In genomic region chr4:85964298-85964697, GRCh38 we compare ENCODE assay signal across 15 cellular contexts.
DNase-seq lines count a peak whose midpoint lies in the region; ATAC-seq, FAIRE-seq and TF ChIP-seq lines count a peak whose summit lies in the region.
"Had no signal": no experiment of that assay in that cellular context is flagged by ENCODE, and none has a peak within 500 bp of the region (broad histone marks: within the 10 kb centered on the region; RNA-seq: fewer than 3 reads in every experiment).

No MANE protein-coding gene starts in this region.

- H3K36me3 ChIP-seq in RWPE2 (ENCODE audit: low read depth): no peaks in the 10 kb centered on the region
- H3K36me3 ChIP-seq in small intestine (ENCODE audit: control insufficient read depth in 2 of 2, insufficient read depth in 2 of 2, low read length in 2 of 2): no peaks in the 10 kb centered on the region
- H3K36me3 ChIP-seq in H7 (replicated peaks; ENCODE audit: control insufficient read depth, insufficient read depth, low read length): no peaks in the 10 kb centered on the region
- H3K36me3 ChIP-seq: upper lobe of left lung had no signal

- DNase-seq in NCI-H2227 treated with DMSO at 0.1 percent for 48 hours (lab: John Stamatoyannopoulos, UW) (peak; percentile 2), NCI-H2227 (lab: John Stamatoyannopoulos, UW; ENCODE audit: unreplicated experiment) (no peak), RWPE2 (ENCODE audit: low spot score) (no peak), glomerular visceral epithelial cell (ENCODE audit: extremely low spot score) (peak; percentile 33), small intestine (peak; percentile 35), cerebellar cortex (ENCODE audit: low spot score) (no peak), NCI-H1417 treated with DMSO at 0.1 percent for 48 hours (lab: John Stamatoyannopoulos, UW) (no peak), H7 (no peak)
- DNase-seq: activated CD8-positive, alpha-beta T cell treated with anti-CD3 and anti-CD28 coated beads, Interleukin-2, amount 10 ng/mL, durations not matched to agents 7 days and 5 days; activated naive CD4-positive, alpha-beta T cell treated with anti-CD3 and anti-CD28 coated beads, Interleukin-2, amount 10 ng/mL, durations not matched to agents 7 days and 5 days; DMS79; islet precursor cell; NCI-H2081 treated with DMSO at 0.1 percent for 48 hours; upper lobe of left lung had no signal

- H3K4me3 ChIP-seq in RWPE2 (ENCODE audit: severe bottlenecking) (no peak overlapping the region), small intestine (ENCODE audit: low read depth in 1 of 2, low read length in 2 of 2) (no peak overlapping the region), H7 (ENCODE audit: insufficient read depth, low read depth, low read length) (no peak overlapping the region)
- H3K4me3 ChIP-seq: K562, upper lobe of left lung had no signal

- no peaks in the 10 kb centered on the region for H3K4me1 ChIP-seq in RWPE2 (ENCODE audit: insufficient read depth, poor library complexity, severe bottlenecking)
- H3K4me1 ChIP-seq in small intestine (ENCODE audit: control insufficient read depth in 2 of 2, insufficient read depth in 1 of 2, low read depth in 1 of 2, low read length in 1 of 2): no peaks in the 10 kb centered on the region

- H3K9me3 ChIP-seq in RWPE2 (ENCODE audit: severe bottlenecking): no peaks in the 10 kb centered on the region
- no peaks in the 10 kb centered on the region for H3K9me3 ChIP-seq in small intestine (ENCODE audit: control insufficient read depth, low read depth)
- H3K9me3 ChIP-seq: upper lobe of left lung had no signal

- no peak overlapping the region for H3K27ac ChIP-seq in RWPE2 (ENCODE audit: poor library complexity, severe bottlenecking)
- no peak overlapping the region for H3K27ac ChIP-seq in small intestine (ENCODE audit: low read depth in 1 of 2, low read length in 1 of 2)
- H3K27ac ChIP-seq: upper lobe of left lung had no signal

- no peak for ATAC-seq in RWPE2 (ENCODE audit: low read depth)
- ATAC-seq: activated CD8-positive, alpha-beta T cell treated with anti-CD3 and anti-CD28 coated beads, Interleukin-2, amount 10 ng/mL, durations not matched to agents 7 days and 5 days; K562 had no signal

- peak; percentile 10 for TF ChIP-seq CTCF in RWPE2 (IDR thresholded peaks at IDR 0.05; ENCODE audit: poor library complexity, severe bottlenecking)

- H3K27me3 ChIP-seq in RWPE2 (ENCODE audit: insufficient read depth, poor library complexity, severe bottlenecking) (no peaks in the 10 kb centered on the region), small intestine (ENCODE audit: control insufficient read depth in 2 of 2, insufficient read depth in 2 of 2, low read length in 2 of 2) (no peaks in the 10 kb centered on the region), H7 (ENCODE audit: control insufficient read depth, insufficient read depth, low read length) (no peaks in the 10 kb centered on the region)
- H3K27me3 ChIP-seq: upper lobe of left lung had no signal

- FAIRE-seq in small intestine (lab: Jason Lieb, UNC): no peak
- FAIRE-seq: K562 had no signal

Comparison
In these comparisons a context has a peak if more than half of its experiments do, and no peak if none do; other contexts are left out.
1. DNase-seq: peak in NCI-H2227 treated with DMSO at 0.1 percent for 48 hours (single experiment), glomerular visceral epithelial cell (single experiment) and small intestine (single experiment); none in NCI-H2227 (single experiment), RWPE2 (single experiment), cerebellar cortex (single experiment), NCI-H1417 treated with DMSO at 0.1 percent for 48 hours (single experiment) and H7 (single experiment).